1 cellular context compared by ENCODE assay signal in the genomic region with DNA sequence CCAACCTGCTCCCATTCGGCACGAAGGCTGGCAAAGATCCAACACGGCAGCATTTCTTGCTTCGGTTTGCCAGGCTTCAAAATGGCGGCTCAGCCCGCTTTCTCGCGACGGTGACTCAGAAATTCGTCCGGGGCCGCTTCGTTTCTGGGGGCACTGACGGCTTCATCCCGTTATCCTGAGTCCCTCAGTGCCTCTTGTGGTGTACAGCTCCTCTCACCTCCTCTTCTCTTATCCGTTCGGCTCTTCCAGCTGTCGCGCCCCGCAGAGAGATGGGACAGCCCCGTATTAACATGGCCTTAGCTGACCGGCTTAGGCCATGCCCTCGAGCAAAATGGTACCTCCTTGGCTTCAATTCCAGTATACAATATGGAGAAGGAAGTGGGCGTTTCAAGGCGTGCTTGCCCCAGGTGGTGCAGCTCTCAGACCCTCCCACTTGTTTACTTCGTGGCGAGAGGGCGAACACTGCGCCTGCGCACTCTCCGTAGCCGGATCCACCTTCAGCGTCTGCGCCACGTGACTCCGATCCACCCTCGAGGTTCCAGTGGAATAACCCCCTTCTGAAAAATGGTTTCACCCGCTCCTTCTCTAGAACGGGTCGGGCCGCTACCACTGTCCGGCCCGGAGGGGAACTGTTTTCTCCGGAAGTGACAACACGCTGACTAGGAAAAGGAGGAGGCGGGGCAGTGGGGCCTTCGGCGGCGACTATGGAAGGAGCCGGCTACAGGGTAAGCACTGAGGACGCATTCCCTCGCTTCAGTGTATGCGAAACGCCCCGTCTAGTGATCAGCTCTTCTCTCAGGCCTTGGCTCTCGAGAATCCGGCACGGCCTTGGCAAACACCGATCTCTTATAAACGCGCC.
TF ChIP-seq lines count a peak whose summit lies in the region.

A gene (minus strand): TSS at position 336 of the 859 bp plus-strand sequence. CDS start 4,060 bp downstream, outside the sequence.
A gene (plus strand): TSS at position 683 of the 859 bp plus-strand sequence. CDS start 22 bp downstream, at position 705.

TF ChIP-seq in HepG2, 621 proteins besides CTCF, POLR2A, EP300 and RAD21 (continued from another document and continues in another):
- no peak for TF ChIP-seq RFXAP (CRISPR knock-in tag; IDR thresholded peaks at IDR 0.05; ENCODE audit: borderline replicate concordance)
- no peak for TF ChIP-seq JUND (CRISPR knock-in tag; IDR thresholded peaks at IDR 0.05)
- TF ChIP-seq, protein P1, sequence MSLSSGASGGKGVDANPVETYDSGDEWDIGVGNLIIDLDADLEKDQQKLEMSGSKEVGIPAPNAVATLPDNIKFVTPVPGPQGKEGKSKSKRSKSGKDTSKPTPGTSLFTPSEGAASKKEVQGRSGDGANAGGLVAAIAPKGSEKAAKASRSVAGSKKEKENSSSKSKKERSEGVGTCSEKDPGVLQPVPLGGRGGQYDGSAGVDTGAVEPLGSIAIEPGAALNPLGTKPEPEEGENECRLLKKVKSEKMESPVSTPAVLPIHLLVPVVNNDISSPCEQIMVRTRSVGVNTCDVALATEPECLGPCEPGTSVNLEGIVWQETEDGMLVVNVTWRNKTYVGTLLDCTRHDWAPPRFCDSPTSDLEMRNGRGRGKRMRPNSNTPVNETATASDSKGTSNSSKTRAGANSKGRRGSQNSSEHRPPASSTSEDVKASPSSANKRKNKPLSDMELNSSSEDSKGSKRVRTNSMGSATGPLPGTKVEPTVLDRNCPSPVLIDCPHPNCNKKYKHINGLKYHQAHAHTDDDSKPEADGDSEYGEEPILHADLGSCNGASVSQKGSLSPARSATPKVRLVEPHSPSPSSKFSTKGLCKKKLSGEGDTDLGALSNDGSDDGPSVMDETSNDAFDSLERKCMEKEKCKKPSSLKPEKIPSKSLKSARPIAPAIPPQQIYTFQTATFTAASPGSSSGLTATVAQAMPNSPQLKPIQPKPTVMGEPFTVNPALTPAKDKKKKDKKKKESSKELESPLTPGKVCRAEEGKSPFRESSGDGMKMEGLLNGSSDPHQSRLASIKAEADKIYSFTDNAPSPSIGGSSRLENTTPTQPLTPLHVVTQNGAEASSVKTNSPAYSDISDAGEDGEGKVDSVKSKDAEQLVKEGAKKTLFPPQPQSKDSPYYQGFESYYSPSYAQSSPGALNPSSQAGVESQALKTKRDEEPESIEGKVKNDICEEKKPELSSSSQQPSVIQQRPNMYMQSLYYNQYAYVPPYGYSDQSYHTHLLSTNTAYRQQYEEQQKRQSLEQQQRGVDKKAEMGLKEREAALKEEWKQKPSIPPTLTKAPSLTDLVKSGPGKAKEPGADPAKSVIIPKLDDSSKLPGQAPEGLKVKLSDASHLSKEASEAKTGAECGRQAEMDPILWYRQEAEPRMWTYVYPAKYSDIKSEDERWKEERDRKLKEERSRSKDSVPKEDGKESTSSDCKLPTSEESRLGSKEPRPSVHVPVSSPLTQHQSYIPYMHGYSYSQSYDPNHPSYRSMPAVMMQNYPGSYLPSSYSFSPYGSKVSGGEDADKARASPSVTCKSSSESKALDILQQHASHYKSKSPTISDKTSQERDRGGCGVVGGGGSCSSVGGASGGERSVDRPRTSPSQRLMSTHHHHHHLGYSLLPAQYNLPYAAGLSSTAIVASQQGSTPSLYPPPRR (CRISPR knock-in tag; IDR thresholded peaks at IDR 0.05; ENCODE audit: borderline replicate concordance) = no peak
- peak; percentile 87 for TF ChIP-seq CHD2 (IDR thresholded peaks at IDR 0.05; ENCODE audit: low read depth, low read length)
- TF ChIP-seq ZNF557 (CRISPR knock-in tag; IDR thresholded peaks at IDR 0.05) = no peak
- no peak for TF ChIP-seq ZNF432 (CRISPR knock-in tag; IDR thresholded peaks at IDR 0.05; ENCODE audit: borderline replicate concordance)
- TF ChIP-seq, protein P2, sequence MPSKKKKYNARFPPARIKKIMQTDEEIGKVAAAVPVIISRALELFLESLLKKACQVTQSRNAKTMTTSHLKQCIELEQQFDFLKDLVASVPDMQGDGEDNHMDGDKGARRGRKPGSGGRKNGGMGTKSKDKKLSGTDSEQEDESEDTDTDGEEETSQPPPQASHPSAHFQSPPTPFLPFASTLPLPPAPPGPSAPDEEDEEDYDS (CRISPR knock-in tag; IDR thresholded peaks at IDR 0.05) = peak; percentile 47; the same call in 1 of the 2 replicates
- TF ChIP-seq, protein P3, sequence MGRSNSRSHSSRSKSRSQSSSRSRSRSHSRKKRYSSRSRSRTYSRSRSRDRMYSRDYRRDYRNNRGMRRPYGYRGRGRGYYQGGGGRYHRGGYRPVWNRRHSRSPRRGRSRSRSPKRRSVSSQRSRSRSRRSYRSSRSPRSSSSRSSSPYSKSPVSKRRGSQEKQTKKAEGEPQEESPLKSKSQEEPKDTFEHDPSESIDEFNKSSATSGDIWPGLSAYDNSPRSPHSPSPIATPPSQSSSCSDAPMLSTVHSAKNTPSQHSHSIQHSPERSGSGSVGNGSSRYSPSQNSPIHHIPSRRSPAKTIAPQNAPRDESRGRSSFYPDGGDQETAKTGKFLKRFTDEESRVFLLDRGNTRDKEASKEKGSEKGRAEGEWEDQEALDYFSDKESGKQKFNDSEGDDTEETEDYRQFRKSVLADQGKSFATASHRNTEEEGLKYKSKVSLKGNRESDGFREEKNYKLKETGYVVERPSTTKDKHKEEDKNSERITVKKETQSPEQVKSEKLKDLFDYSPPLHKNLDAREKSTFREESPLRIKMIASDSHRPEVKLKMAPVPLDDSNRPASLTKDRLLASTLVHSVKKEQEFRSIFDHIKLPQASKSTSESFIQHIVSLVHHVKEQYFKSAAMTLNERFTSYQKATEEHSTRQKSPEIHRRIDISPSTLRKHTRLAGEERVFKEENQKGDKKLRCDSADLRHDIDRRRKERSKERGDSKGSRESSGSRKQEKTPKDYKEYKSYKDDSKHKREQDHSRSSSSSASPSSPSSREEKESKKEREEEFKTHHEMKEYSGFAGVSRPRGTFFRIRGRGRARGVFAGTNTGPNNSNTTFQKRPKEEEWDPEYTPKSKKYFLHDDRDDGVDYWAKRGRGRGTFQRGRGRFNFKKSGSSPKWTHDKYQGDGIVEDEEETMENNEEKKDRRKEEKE (IDR thresholded peaks at IDR 0.05) = no peak
- peak; percentile 73 for TF ChIP-seq ARNT2 (CRISPR knock-in tag; IDR thresholded peaks at IDR 0.05; ENCODE audit: low read depth)
- no peak for TF ChIP-seq TEAD3 (CRISPR knock-in tag; optimal IDR thresholded peaks at IDR 0.05; ENCODE audit: borderline replicate concordance)
- TF ChIP-seq ZNF724P (CRISPR knock-in tag; IDR thresholded peaks at IDR 0.05; ENCODE audit: borderline replicate concordance) = peak; percentile 20; the same call in 1 of the 2 replicates
- TF ChIP-seq ZNF598 (CRISPR knock-in tag; IDR thresholded peaks at IDR 0.05; ENCODE audit: borderline replicate concordance) = no peak; the same call in 1 of the 2 replicates
- TF ChIP-seq, protein P4, sequence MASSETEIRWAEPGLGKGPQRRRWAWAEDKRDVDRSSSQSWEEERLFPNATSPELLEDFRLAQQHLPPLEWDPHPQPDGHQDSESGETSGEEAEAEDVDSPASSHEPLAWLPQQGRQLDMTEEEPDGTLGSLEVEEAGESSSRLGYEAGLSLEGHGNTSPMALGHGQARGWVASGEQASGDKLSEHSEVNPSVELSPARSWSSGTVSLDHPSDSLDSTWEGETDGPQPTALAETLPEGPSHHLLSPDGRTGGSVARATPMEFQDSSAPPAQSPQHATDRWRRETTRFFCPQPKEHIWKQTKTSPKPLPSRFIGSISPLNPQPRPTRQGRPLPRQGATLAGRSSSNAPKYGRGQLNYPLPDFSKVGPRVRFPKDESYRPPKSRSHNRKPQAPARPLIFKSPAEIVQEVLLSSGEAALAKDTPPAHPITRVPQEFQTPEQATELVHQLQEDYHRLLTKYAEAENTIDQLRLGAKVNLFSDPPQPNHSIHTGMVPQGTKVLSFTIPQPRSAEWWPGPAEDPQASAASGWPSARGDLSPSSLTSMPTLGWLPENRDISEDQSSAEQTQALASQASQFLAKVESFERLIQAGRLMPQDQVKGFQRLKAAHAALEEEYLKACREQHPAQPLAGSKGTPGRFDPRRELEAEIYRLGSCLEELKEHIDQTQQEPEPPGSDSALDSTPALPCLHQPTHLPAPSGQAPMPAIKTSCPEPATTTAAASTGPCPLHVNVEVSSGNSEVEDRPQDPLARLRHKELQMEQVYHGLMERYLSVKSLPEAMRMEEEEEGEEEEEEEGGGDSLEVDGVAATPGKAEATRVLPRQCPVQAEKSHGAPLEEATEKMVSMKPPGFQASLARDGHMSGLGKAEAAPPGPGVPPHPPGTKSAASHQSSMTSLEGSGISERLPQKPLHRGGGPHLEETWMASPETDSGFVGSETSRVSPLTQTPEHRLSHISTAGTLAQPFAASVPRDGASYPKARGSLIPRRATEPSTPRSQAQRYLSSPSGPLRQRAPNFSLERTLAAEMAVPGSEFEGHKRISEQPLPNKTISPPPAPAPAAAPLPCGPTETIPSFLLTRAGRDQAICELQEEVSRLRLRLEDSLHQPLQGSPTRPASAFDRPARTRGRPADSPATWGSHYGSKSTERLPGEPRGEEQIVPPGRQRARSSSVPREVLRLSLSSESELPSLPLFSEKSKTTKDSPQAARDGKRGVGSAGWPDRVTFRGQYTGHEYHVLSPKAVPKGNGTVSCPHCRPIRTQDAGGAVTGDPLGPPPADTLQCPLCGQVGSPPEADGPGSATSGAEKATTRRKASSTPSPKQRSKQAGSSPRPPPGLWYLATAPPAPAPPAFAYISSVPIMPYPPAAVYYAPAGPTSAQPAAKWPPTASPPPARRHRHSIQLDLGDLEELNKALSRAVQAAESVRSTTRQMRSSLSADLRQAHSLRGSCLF (CRISPR knock-in tag; IDR thresholded peaks at IDR 0.05; ENCODE audit: borderline replicate concordance) = no peak
- no peak for TF ChIP-seq ZNF839 (CRISPR knock-in tag; IDR thresholded peaks at IDR 0.05; ENCODE audit: borderline replicate concordance)
- TF ChIP-seq ISL2 (CRISPR knock-in tag; IDR thresholded peaks at IDR 0.05) = no peak; the same call in 1 of the 2 replicates
- 0 out of 2 replicates have a peak, but pooled peaks have one; percentile 13 for TF ChIP-seq PAX8 (CRISPR knock-in tag; IDR thresholded peaks at IDR 0.05; ENCODE audit: borderline replicate concordance)
- TF ChIP-seq, protein P5, sequence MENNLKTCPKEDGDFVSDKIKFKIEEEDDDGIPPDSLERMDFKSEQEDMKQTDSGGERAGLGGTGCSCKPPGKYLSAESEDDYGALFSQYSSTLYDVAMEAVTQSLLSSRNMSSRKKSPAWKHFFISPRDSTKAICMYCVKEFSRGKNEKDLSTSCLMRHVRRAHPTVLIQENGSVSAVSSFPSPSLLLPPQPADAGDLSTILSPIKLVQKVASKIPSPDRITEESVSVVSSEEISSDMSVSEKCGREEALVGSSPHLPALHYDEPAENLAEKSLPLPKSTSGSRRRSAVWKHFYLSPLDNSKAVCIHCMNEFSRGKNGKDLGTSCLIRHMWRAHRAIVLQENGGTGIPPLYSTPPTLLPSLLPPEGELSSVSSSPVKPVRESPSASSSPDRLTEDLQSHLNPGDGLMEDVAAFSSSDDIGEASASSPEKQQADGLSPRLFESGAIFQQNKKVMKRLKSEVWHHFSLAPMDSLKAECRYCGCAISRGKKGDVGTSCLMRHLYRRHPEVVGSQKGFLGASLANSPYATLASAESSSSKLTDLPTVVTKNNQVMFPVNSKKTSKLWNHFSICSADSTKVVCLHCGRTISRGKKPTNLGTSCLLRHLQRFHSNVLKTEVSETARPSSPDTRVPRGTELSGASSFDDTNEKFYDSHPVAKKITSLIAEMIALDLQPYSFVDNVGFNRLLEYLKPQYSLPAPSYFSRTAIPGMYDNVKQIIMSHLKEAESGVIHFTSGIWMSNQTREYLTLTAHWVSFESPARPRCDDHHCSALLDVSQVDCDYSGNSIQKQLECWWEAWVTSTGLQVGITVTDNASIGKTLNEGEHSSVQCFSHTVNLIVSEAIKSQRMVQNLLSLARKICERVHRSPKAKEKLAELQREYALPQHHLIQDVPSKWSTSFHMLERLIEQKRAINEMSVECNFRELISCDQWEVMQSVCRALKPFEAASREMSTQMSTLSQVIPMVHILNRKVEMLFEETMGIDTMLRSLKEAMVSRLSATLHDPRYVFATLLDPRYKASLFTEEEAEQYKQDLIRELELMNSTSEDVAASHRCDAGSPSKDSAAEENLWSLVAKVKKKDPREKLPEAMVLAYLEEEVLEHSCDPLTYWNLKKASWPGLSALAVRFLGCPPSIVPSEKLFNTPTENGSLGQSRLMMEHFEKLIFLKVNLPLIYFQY (CRISPR knock-in tag; IDR thresholded peaks at IDR 0.05; ENCODE audit: borderline replicate concordance) = peak; percentile 51; the same call in 1 of the 2 replicates
- TF ChIP-seq, protein P6, sequence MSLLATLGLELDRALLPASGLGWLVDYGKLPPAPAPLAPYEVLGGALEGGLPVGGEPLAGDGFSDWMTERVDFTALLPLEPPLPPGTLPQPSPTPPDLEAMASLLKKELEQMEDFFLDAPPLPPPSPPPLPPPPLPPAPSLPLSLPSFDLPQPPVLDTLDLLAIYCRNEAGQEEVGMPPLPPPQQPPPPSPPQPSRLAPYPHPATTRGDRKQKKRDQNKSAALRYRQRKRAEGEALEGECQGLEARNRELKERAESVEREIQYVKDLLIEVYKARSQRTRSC (CRISPR knock-in tag; IDR thresholded peaks at IDR 0.05; ENCODE audit: low read depth) = no peak
- TF ChIP-seq BORCS8-MEF2B (CRISPR knock-in tag; IDR thresholded peaks at IDR 0.05) = no peak
- TF ChIP-seq CHCHD3 (CRISPR knock-in tag; IDR thresholded peaks at IDR 0.05) = 0 out of 2 replicates have a peak, but pooled peaks have one; percentile 53
- TF ChIP-seq HNRNPUL1 (IDR thresholded peaks at IDR 0.05; ENCODE audit: low read depth, low read length) = no peak
- no peak; the same call in 1 of the 2 replicates for TF ChIP-seq PPARG (CRISPR knock-in tag; conservative IDR thresholded peaks at IDR 0.05)
- no peak for TF ChIP-seq ZNF530 (CRISPR knock-in tag; IDR thresholded peaks at IDR 0.05; ENCODE audit: low read depth)
- peak; percentile 91 for TF ChIP-seq FOXO1 (CRISPR knock-in tag; IDR thresholded peaks at IDR 0.05)
- no peak; the same call in 1 of the 2 replicates for TF ChIP-seq ZNF607 (CRISPR knock-in tag; IDR thresholded peaks at IDR 0.05; ENCODE audit: borderline replicate concordance)
- TF ChIP-seq SP140L (CRISPR knock-in tag; IDR thresholded peaks at IDR 0.05; ENCODE audit: borderline replicate concordance) = no peak
- no peak for TF ChIP-seq ZNF616 (CRISPR knock-in tag; IDR thresholded peaks at IDR 0.05; ENCODE audit: low read depth)
